ENCODE assay signal across 21 cellular contexts in the genomic region with DNA sequence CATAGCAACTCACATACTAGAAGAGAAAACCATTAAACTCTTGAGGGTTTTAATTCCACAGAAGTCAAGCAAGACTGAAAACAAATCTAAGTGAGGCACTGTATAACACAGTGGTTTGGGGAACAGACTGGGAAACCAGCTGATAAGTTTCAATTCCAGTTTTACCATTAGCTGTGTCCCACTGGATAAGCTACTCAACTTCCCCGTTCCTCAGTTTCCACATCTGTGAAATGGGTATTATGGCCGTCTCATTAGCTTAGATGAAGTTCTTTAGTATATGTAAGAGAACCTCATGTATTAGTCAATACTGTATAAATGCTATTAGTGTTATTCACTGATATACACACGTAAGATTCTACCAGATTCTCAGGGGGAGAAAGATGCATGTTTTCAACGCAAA.
A peak's percentile ranks its signal among the peaks of the same experiment; 100 is the strongest.
DNase-seq lines count a peak whose midpoint lies in the region; ATAC-seq, FAIRE-seq and TF ChIP-seq lines count a peak whose summit lies in the region.
"Had no signal": no experiment of that assay in that cellular context is flagged by ENCODE, and none has a peak within 500 bp of the region (broad histone marks: within the 10 kb centered on the region; RNA-seq: fewer than 3 reads in every experiment).

No MANE protein-coding gene starts in this region.

- 96% methylated on average over 2 of the region's 4 CpGs for WGBS in mesenchymal stem cell

- H2BK5ac ChIP-seq in mesenchymal stem cell (ENCODE audit: low read depth, low read length, poor library complexity, severe bottlenecking), result no peak overlapping the region

- H2AK5ac ChIP-seq in mesenchymal stem cell (ENCODE audit: low read length, severe bottlenecking), result peak overlapping the region; percentile 63

- no peak overlapping the region for H3K9ac ChIP-seq in astrocyte (ENCODE audit: low read length)
- H3K9ac ChIP-seq in mesenchymal stem cell (ENCODE audit: low read length), result no peak overlapping the region

- H3K4me2 ChIP-seq in astrocyte (ENCODE audit: low read length) (peak overlapping the region; percentile 100), mesenchymal stem cell (ENCODE audit: low read length, poor library complexity, severe bottlenecking) (no peak overlapping the region)

- peaks cover 33% of the 10 kb centered on the region for H3K79me1 ChIP-seq in mesenchymal stem cell (replicated peaks; ENCODE audit: low read length, poor library complexity, severe bottlenecking)

- H2BK12ac ChIP-seq in mesenchymal stem cell (ENCODE audit: low read length in 2 of 2), result no peak overlapping the region

- H3K27ac Mint-ChIP-seq in HFFc6 (peak overlapping the region; percentile 95; the same call in 1 of the 2 replicates), astrocyte (ENCODE audit: unreplicated experiment) (no peak overlapping the region), glutamatergic neuron (ENCODE audit: unreplicated experiment) (no peak overlapping the region)
- H3K27ac Mint-ChIP-seq: activated CD4-positive, alpha-beta memory T cell treated with anti-CD3 and anti-CD28 coated beads, Interleukin-2, amount 10 ng/mL, durations not matched to agents 7 days and 5 days; activated naive CD4-positive, alpha-beta T cell treated with anti-CD3 and anti-CD28 coated beads for 36 hours; CD4-positive, alpha-beta T cell; stimulated activated effector memory CD8-positive, alpha-beta T cell treated with anti-CD3 and anti-CD28 coated beads, Interleukin-12 subunit alpha, Interleukin-12 subunit beta, amount 100 ng/mL, for 72 hours had no signal

- no peak overlapping the region for H3K4ac ChIP-seq in mesenchymal stem cell (ENCODE audit: low read depth in 1 of 2, low read length in 2 of 2)

- H3K4me1 Mint-ChIP-seq in HFFc6 (ENCODE audit: low read depth) (peaks cover 19% of the 10 kb centered on the region), astrocyte (ENCODE audit: low read depth, unreplicated experiment) (peaks cover 4% of the 10 kb centered on the region), glutamatergic neuron (ENCODE audit: low read depth, unreplicated experiment) (peaks cover 4% of the 10 kb centered on the region)

- H3K4me3 Mint-ChIP-seq in HFFc6 (peak overlapping the region; percentile 98), astrocyte (ENCODE audit: unreplicated experiment) (peak overlapping the region; percentile 34), glutamatergic neuron (ENCODE audit: unreplicated experiment) (no peak overlapping the region)
- H3K4me3 Mint-ChIP-seq: activated CD4-positive, alpha-beta memory T cell treated with anti-CD3 and anti-CD28 coated beads, Interleukin-2, amount 10 ng/mL, durations not matched to agents 7 days and 5 days; activated naive CD4-positive, alpha-beta T cell treated with anti-CD3 and anti-CD28 coated beads for 36 hours; CD4-positive, alpha-beta T cell had no signal

- H3K27ac ChIP-seq in astrocyte (ENCODE audit: low read depth, low read length) (no peak overlapping the region), mesenchymal stem cell (ENCODE audit: low read length, poor library complexity, severe bottlenecking) (no peak overlapping the region)
- H3K27ac ChIP-seq: tibial nerve had no signal

- H3K79me2 ChIP-seq in astrocyte (ENCODE audit: insufficient read depth, low read length), result peaks cover 40% of the 10 kb centered on the region

- H3K18ac ChIP-seq in mesenchymal stem cell (ENCODE audit: low read depth in 1 of 2, low read length in 2 of 2), result no peak overlapping the region

- H2AFZ ChIP-seq in astrocyte (ENCODE audit: low read depth, low read length) (no peak overlapping the region), mesenchymal stem cell (ENCODE audit: low read depth, low read length) (no peak overlapping the region)

- no peak for FAIRE-seq in astrocyte (lab: Jason Lieb, UNC)
- FAIRE-seq: GM18507, H54 had no signal

- peaks cover 37% of the 10 kb centered on the region for H4K20me1 ChIP-seq in astrocyte (ENCODE audit: insufficient read depth, low read length)

- ATAC-seq in GM19452 (IDR thresholded peaks at IDR 0.05; ENCODE audit: unreplicated experiment), result no peak

- H3K4me3 ChIP-seq in astrocyte (ENCODE audit: insufficient read depth, low read depth, low read length) (no peak overlapping the region), mesenchymal stem cell (ENCODE audit: insufficient read depth in 1 of 2, low read depth in 1 of 2, low read length in 2 of 2) (no peak overlapping the region)
- H3K4me3 ChIP-seq: tibial nerve had no signal

- H4K91ac ChIP-seq in mesenchymal stem cell (ENCODE audit: low read length), result no peak overlapping the region

- no peaks in the 10 kb centered on the region for H3K36me3 ChIP-seq in astrocyte (ENCODE audit: insufficient read depth, low read length)
- peaks cover 4 to 8% of the 10 kb centered on the region in 2 experiments for H3K36me3 ChIP-seq in mesenchymal stem cell (ENCODE audit: control insufficient read depth in 1 of 2, insufficient read depth in 2 of 2, low read depth in 1 of 2, low read length in 2 of 2)

- no peak overlapping the region for H3K23ac ChIP-seq in mesenchymal stem cell (ENCODE audit: low read length in 2 of 2)

- peaks cover 6% of the 10 kb centered on the region for H3K36me3 Mint-ChIP-seq in HFFc6 (ENCODE audit: low read depth)
- peaks cover 2% of the 10 kb centered on the region for H3K36me3 Mint-ChIP-seq in astrocyte (ENCODE audit: low read depth, unreplicated experiment)
- H3K36me3 Mint-ChIP-seq in glutamatergic neuron (ENCODE audit: unreplicated experiment), result no peaks in the 10 kb centered on the region
- H3K36me3 Mint-ChIP-seq: stimulated activated effector memory CD8-positive, alpha-beta T cell treated with anti-CD3 and anti-CD28 coated beads, Interleukin-12 subunit alpha, Interleukin-12 subunit beta, amount 100 ng/mL, for 72 hours had no signal

- H4K8ac ChIP-seq in mesenchymal stem cell (ENCODE audit: low read length), result no peak overlapping the region

- no peaks in the 10 kb centered on the region for H3K9me3 Mint-ChIP-seq in HFFc6
- no peaks in the 10 kb centered on the region for H3K9me3 Mint-ChIP-seq in astrocyte (ENCODE audit: unreplicated experiment)
- no peaks in the 10 kb centered on the region for H3K9me3 Mint-ChIP-seq in glutamatergic neuron (ENCODE audit: unreplicated experiment)
- H3K9me3 Mint-ChIP-seq: activated CD4-positive, alpha-beta memory T cell treated with anti-CD3 and anti-CD28 coated beads, Interleukin-2, amount 10 ng/mL, durations not matched to agents 7 days and 5 days; activated naive CD4-positive, alpha-beta T cell treated with anti-CD3 and anti-CD28 coated beads for 36 hours; CD4-positive, alpha-beta T cell; stimulated activated effector memory CD8-positive, alpha-beta T cell treated with anti-CD3 and anti-CD28 coated beads, Interleukin-12 subunit alpha, Interleukin-12 subunit beta, amount 100 ng/mL, for 72 hours had no signal

- H3K9me3 ChIP-seq in astrocyte (ENCODE audit: insufficient read depth, low read depth, low read length) (no peaks in the 10 kb centered on the region), mesenchymal stem cell (ENCODE audit: control insufficient read depth, low read length) (no peaks in the 10 kb centered on the region)
- H3K9me3 ChIP-seq: tibial nerve had no signal

- H2BK120ac ChIP-seq in mesenchymal stem cell (ENCODE audit: low read depth, low read length), result no peak overlapping the region

- H3K4me1 ChIP-seq in astrocyte (ENCODE audit: insufficient read depth, low read length) (peaks cover 14% of the 10 kb centered on the region), mesenchymal stem cell (ENCODE audit: control insufficient read depth, insufficient read depth, low read depth, low read length) (peaks cover 23% of the 10 kb centered on the region)

- H3K27me3 ChIP-seq in astrocyte (ENCODE audit: insufficient read depth, low read length), result no peaks in the 10 kb centered on the region
- H3K27me3 ChIP-seq in mesenchymal stem cell (ENCODE audit: control insufficient read depth in 1 of 2, insufficient read depth in 1 of 2, low read length in 2 of 2), result peaks cover 7 to 28% of the 10 kb centered on the region in 2 experiments

- H2BK15ac ChIP-seq in mesenchymal stem cell (ENCODE audit: low read depth, poor library complexity, severe bottlenecking), result no peak overlapping the region

- H3K27me3 Mint-ChIP-seq in HFFc6 (ENCODE audit: insufficient read depth) (no peaks in the 10 kb centered on the region; the same call in 1 of the 2 replicates), astrocyte (ENCODE audit: low read depth, unreplicated experiment) (peaks cover 30% of the 10 kb centered on the region), glutamatergic neuron (ENCODE audit: unreplicated experiment) (peaks cover 18% of the 10 kb centered on the region)

- TF ChIP-seq CTCF in HFFc6 (IDR thresholded peaks at IDR 0.05) (no peak), astrocyte (IDR thresholded peaks at IDR 0.05; ENCODE audit: insufficient read depth, low read depth, low read length) (no peak), glutamatergic neuron (IDR thresholded peaks at IDR 0.05; ENCODE audit: partially characterized antibody, unreplicated experiment) (no peak)

- no peak overlapping the region for H3K14ac ChIP-seq in mesenchymal stem cell (ENCODE audit: low read length in 2 of 2)

- no peak for DNase-seq in HFFc6
- no peak for DNase-seq in astrocyte (ENCODE audit: low read depth)
- DNase-seq in mesenchymal stem cell, result no peak
- no peak for DNase-seq in cerebellar nuclear complex (lab: John Stamatoyannopoulos, UW)
- DNase-seq in glutamatergic neuron, result no peak
- DNase-seq in central memory CD4-positive, alpha-beta T cell, result no peak
- DNase-seq: activated CD4-positive, alpha-beta memory T cell treated with anti-CD3 and anti-CD28 coated beads, Interleukin-2, amount 10 ng/mL, durations not matched to agents 7 days and 5 days; activated CD8-positive, alpha-beta memory T cell treated with anti-CD3 and anti-CD28 coated beads, Interleukin-2, amount 50 U/mL, for 48 hours; activated naive CD4-positive, alpha-beta T cell treated with anti-CD3 and anti-CD28 coated beads for 36 hours; amniotic stem cell; CD4-positive, alpha-beta T cell; EL; Kasumi-1; MV-4-11; NCI-H2107; NCI-H748 treated with DMSO at 0.1 percent for 48 hours had no signal
